14 cellular contexts compared by ENCODE assay signal in genomic region chr6:10595731-10596664, GRCh38.
DNase-seq lines count a peak whose midpoint lies in the region; ATAC-seq and TF ChIP-seq lines count a peak whose summit lies in the region.
"Had no signal": no experiment of that assay in that cellular context is flagged by ENCODE, and none has a peak within 500 bp of the region (broad histone marks: within the 10 kb centered on the region; RNA-seq: fewer than 3 reads in every experiment).

No MANE protein-coding gene starts in this region.

- no peak for TF ChIP-seq CTCF in activated B cell treated with CpG ODN at 0.5 μM for 24 hours (IDR thresholded peaks at IDR 0.05)

- intact Hi-C loops in activated B cell treated with CpG ODN at 0.5 μM for 24 hours (cut with micrococcal nuclease) = loop anchor here (5.0 kb wide), 2 partner anchors 64 to 84 kb away; no protein-coding TSS in a partner anchor

- no peak overlapping the region for H3K9ac ChIP-seq in Karpas-422 (ENCODE audit: low read length)

- H3K79me2 ChIP-seq in Karpas-422 (ENCODE audit: low read length) = peaks cover 91% of the 10 kb centered on the region

- ATAC-seq in activated B cell treated with CpG ODN at 0.5 μM for 24 hours (ENCODE audit: low read depth) = no peak
- ATAC-seq in stimulated activated memory B cell treated with anti-CD40 and anti-IgM and Interleukin-4, amounts not matched to agents 10 μg/mL and 1 μg/mL and 100 μg/mL, for 72 hours = peak; percentile 48
- ATAC-seq in activated CD8-positive, alpha-beta T cell treated with anti-CD3 and anti-CD28 coated beads, Interleukin-2, amount 10 ng/mL, durations not matched to agents 7 days and 5 days = no peak

- H4K20me1 ChIP-seq in Karpas-422 (ENCODE audit: insufficient read depth, low read depth, low read length) = no peaks in the 10 kb centered on the region

- no peaks in the 10 kb centered on the region for H3K36me3 ChIP-seq in Karpas-422 (ENCODE audit: insufficient read depth, low read length)

- no peak overlapping the region for H3K4me3 Mint-ChIP-seq in activated B cell treated with CpG ODN at 0.5 μM for 24 hours
- H3K4me3 Mint-ChIP-seq in stimulated activated memory B cell treated with anti-CD40 and anti-IgM and Interleukin-4, amounts not matched to agents 10 μg/mL and 1 μg/mL and 100 μg/mL, for 72 hours = no peak overlapping the region
- no peak overlapping the region for H3K4me3 Mint-ChIP-seq in activated CD8-positive, alpha-beta T cell treated with anti-CD3 and anti-CD28 coated beads, Interleukin-2, amount 10 ng/mL, durations not matched to agents 7 days and 5 days
- H3K4me3 Mint-ChIP-seq: activated naive CD8-positive, alpha-beta T cell treated with anti-CD3 and anti-CD28 coated beads, Interleukin-2, amount 10 ng/mL, durations not matched to agents 7 days and 5 days had no signal

- H3K27me3 Mint-ChIP-seq in activated B cell treated with CpG ODN at 0.5 μM for 24 hours = no peaks in the 10 kb centered on the region
- H3K27me3 Mint-ChIP-seq in stimulated activated memory B cell treated with anti-CD40 and anti-IgM and Interleukin-4, amounts not matched to agents 10 μg/mL and 1 μg/mL and 100 μg/mL, for 72 hours = no peaks in the 10 kb centered on the region
- H3K27me3 Mint-ChIP-seq in activated CD8-positive, alpha-beta T cell treated with anti-CD3 and anti-CD28 coated beads, Interleukin-2, amount 10 ng/mL, durations not matched to agents 7 days and 5 days (ENCODE audit: low read depth) = no peaks in the 10 kb centered on the region
- H3K27me3 Mint-ChIP-seq: activated naive CD8-positive, alpha-beta T cell treated with anti-CD3 and anti-CD28 coated beads, Interleukin-2, amount 10 ng/mL, durations not matched to agents 7 days and 5 days had no signal

- POLR2A ChIA-PET in activated B cell treated with CpG ODN at 0.5 μM for 24 hours (lab: Charles Lee) = no interaction called here
- POLR2A ChIA-PET in activated CD8-positive, alpha-beta T cell treated with anti-CD3 and anti-CD28 coated beads, Interleukin-2, amount 10 ng/mL, durations not matched to agents 7 days and 5 days (lab: Charles Lee) = no interaction called here

- peaks cover 59% of the 10 kb centered on the region for H3K4me1 Mint-ChIP-seq in activated B cell treated with CpG ODN at 0.5 μM for 24 hours
- peaks cover 47% of the 10 kb centered on the region for H3K4me1 Mint-ChIP-seq in stimulated activated memory B cell treated with anti-CD40 and anti-IgM and Interleukin-4, amounts not matched to agents 10 μg/mL and 1 μg/mL and 100 μg/mL, for 72 hours
- no peaks in the 10 kb centered on the region for H3K4me1 Mint-ChIP-seq in activated CD8-positive, alpha-beta T cell treated with anti-CD3 and anti-CD28 coated beads, Interleukin-2, amount 10 ng/mL, durations not matched to agents 7 days and 5 days (ENCODE audit: low read depth)

- H3K36me3 Mint-ChIP-seq in activated B cell treated with CpG ODN at 0.5 μM for 24 hours (ENCODE audit: low read depth) = peaks cover 10% of the 10 kb centered on the region
- H3K36me3 Mint-ChIP-seq in stimulated activated memory B cell treated with anti-CD40 and anti-IgM and Interleukin-4, amounts not matched to agents 10 μg/mL and 1 μg/mL and 100 μg/mL, for 72 hours = peaks cover 2% of the 10 kb centered on the region
- H3K36me3 Mint-ChIP-seq in activated CD8-positive, alpha-beta T cell treated with anti-CD3 and anti-CD28 coated beads, Interleukin-2, amount 10 ng/mL, durations not matched to agents 7 days and 5 days (ENCODE audit: low read depth) = no peaks in the 10 kb centered on the region

- peak overlapping the region; percentile 51 for H3K4me2 ChIP-seq in Karpas-422 (ENCODE audit: low read depth, low read length, poor library complexity, severe bottlenecking)

- peak overlapping the region; percentile 70 for H3K27ac Mint-ChIP-seq in activated B cell treated with CpG ODN at 0.5 μM for 24 hours
- peak overlapping the region; percentile 22 for H3K27ac Mint-ChIP-seq in stimulated activated memory B cell treated with anti-CD40 and anti-IgM and Interleukin-4, amounts not matched to agents 10 μg/mL and 1 μg/mL and 100 μg/mL, for 72 hours
- H3K27ac Mint-ChIP-seq in activated CD8-positive, alpha-beta T cell treated with anti-CD3 and anti-CD28 coated beads, Interleukin-2, amount 10 ng/mL, durations not matched to agents 7 days and 5 days = no peak overlapping the region
- H3K27ac Mint-ChIP-seq: activated naive CD8-positive, alpha-beta T cell treated with anti-CD3 and anti-CD28 coated beads, Interleukin-2, amount 10 ng/mL, durations not matched to agents 7 days and 5 days had no signal

- peaks cover 60% of the 10 kb centered on the region for H3K4me1 ChIP-seq in Karpas-422 (ENCODE audit: low read length)

- DNase-seq in DMS53 (lab: John Stamatoyannopoulos, UW) (peak; percentile 13), DMS53 treated with DMSO at 0.1 percent for 48 hours (lab: John Stamatoyannopoulos, UW; ENCODE audit: unreplicated experiment) (no peak), Karpas-422 (peak; percentile 82), activated B cell treated with CpG ODN at 0.5 μM for 24 hours (no peak), medulla oblongata (ENCODE audit: extremely low spot score) (no peak), NCI-H345 (lab: John Stamatoyannopoulos, UW) (no peak)
- no peak for DNase-seq in activated CD8-positive, alpha-beta T cell treated with anti-CD3 and anti-CD28 coated beads, Interleukin-2, amount 10 ng/mL, durations not matched to agents 7 days and 5 days
- DNase-seq: activated CD4-positive, CD25-positive, alpha-beta regulatory T cell; activated naive CD8-positive, alpha-beta T cell treated with anti-CD3 and anti-CD28 coated beads, Interleukin-2, amount 10 ng/mL, durations not matched to agents 7 days and 5 days; erythroblast; NCI-H524; retina had no signal

- H2AFZ ChIP-seq in Karpas-422 (ENCODE audit: low read length) = no peak overlapping the region

- H3K9me3 ChIP-seq in Karpas-422 (ENCODE audit: low read length) = no peaks in the 10 kb centered on the region

- no peaks in the 10 kb centered on the region for H3K27me3 ChIP-seq in Karpas-422 (ENCODE audit: low read length)

- H3K27ac ChIP-seq in Karpas-422 (ENCODE audit: low read length) = peak overlapping the region; percentile 77
- H3K27ac ChIP-seq: 22Rv1 had no signal

- CTCF ChIA-PET in activated B cell treated with CpG ODN at 0.5 μM for 24 hours (lab: Charles Lee) = no interaction called here
- CTCF ChIA-PET in activated CD8-positive, alpha-beta T cell treated with anti-CD3 and anti-CD28 coated beads, Interleukin-2, amount 10 ng/mL, durations not matched to agents 7 days and 5 days (lab: Charles Lee) = no interaction called here

- 0 out of 2 replicates have a peak overlapping the region, but pooled peaks have one; percentile 10 for H3K4me3 ChIP-seq in Karpas-422 (ENCODE audit: low read length)

- H3K9me3 Mint-ChIP-seq in activated B cell treated with CpG ODN at 0.5 μM for 24 hours = no peaks in the 10 kb centered on the region
- H3K9me3 Mint-ChIP-seq in stimulated activated memory B cell treated with anti-CD40 and anti-IgM and Interleukin-4, amounts not matched to agents 10 μg/mL and 1 μg/mL and 100 μg/mL, for 72 hours = no peaks in the 10 kb centered on the region
- H3K9me3 Mint-ChIP-seq in activated CD8-positive, alpha-beta T cell treated with anti-CD3 and anti-CD28 coated beads, Interleukin-2, amount 10 ng/mL, durations not matched to agents 7 days and 5 days (ENCODE audit: insufficient read depth) = no peaks in the 10 kb centered on the region
- H3K9me3 Mint-ChIP-seq: activated naive CD8-positive, alpha-beta T cell treated with anti-CD3 and anti-CD28 coated beads, Interleukin-2, amount 10 ng/mL, durations not matched to agents 7 days and 5 days had no signal

- no peaks in the 10 kb centered on the region for H3K9me2 ChIP-seq in Karpas-422 (replicated peaks; ENCODE audit: insufficient read depth, low read length)

Comparison
In these comparisons a context has a peak if more than half of its experiments do, and no peak if none do; other contexts are left out.
1. DNase-seq: peak in DMS53 (single experiment) and Karpas-422 (single experiment); none in DMS53 treated with DMSO at 0.1 percent for 48 hours (single experiment), activated B cell treated with CpG ODN at 0.5 μM for 24 hours (single experiment), medulla oblongata (single experiment), NCI-H345 (single experiment) and activated CD8-positive, alpha-beta T cell treated with anti-CD3 and anti-CD28 coated beads, Interleukin-2, amount 10 ng/mL, durations not matched to agents 7 days and 5 days (single experiment).